8 cellular contexts compared by ENCODE assay signal in the genomic region with DNA sequence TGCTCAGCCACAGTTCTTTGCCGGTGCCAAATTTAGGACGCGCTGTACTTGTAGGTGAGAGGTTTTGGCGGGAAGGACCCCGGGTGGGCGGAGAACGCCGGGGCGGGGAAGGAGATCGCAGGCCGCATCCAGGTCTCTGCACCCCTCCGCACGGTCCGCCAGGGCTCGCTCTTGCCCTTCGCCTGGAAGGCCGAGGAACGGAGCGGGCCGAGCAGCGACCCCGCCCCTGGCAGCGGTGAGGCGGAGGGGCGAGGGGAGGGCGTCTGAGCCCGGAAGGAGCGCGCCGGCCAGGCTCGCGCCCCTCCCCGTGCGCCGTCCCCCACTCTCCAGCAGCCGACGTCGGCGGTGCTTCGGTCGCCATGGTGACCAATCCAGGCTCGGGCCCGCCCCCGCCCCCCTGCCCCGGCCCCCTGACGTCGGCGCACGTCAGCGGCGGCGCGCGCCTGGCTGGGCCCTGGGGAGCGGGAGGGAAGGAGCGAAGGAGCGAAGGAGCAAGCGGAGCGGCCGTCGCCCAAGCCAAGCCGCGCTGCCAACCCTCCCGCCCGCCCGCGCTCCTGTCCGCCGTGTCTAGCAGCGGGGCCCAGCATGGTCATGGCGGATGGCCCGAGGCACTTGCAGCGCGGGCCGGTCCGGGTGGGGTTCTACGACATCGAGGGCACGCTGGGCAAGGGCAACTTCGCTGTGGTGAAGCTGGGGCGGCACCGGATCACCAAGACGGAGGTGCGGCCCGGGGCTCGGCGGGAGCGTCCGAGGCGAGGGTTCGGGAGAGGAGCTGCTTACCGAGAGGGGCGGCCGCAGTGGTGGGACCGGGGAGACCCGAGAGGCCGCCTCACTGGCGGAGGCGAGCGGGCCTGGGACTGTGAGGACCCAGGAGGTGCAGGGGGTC. TPM values are rescaled to one million over a fixed set of nuclear protein-coding genes. Genes with fewer than 3 reads are reported as not detected.
DNase-seq lines count a peak whose midpoint lies in the region; ATAC-seq, FAIRE-seq and TF ChIP-seq lines count a peak whose summit lies in the region.

A gene (plus strand): TSS at position 471 of the 886 bp plus-strand sequence. CDS start 115 bp downstream, at position 586.

- peaks cover 24% of the 10 kb centered on the region for H3K36me3 Mint-ChIP-seq in Calu3 (ENCODE audit: insufficient read depth, unreplicated experiment)
- peaks cover 7% of the 10 kb centered on the region for H3K36me3 Mint-ChIP-seq in endothelial cell (ENCODE audit: low read depth, unreplicated experiment)
- no peaks in the 10 kb centered on the region for H3K36me3 Mint-ChIP-seq in mesothelial cell of epicardium

- intact Hi-C loops in Calu3 (cut with micrococcal nuclease; ENCODE audit: unreplicated experiment): loop anchor here (1.0 to 5.0 kb wide), 4 partner anchors 90 to 239 kb away; no protein-coding TSS in a partner anchor

- H3K27ac Mint-ChIP-seq in Calu3 (ENCODE audit: unreplicated experiment): peak within 1 kb of the TSS; percentile 95
- H3K27ac Mint-ChIP-seq in endothelial cell (ENCODE audit: unreplicated experiment): peak within 1 kb of the TSS; percentile 96
- H3K27ac Mint-ChIP-seq in mesothelial cell of epicardium: peak within 1 kb of the TSS; percentile 93

- H3K9me3 Mint-ChIP-seq in Calu3 (ENCODE audit: low read depth, unreplicated experiment) (no peaks in the 10 kb centered on the region), endothelial cell (ENCODE audit: unreplicated experiment) (no peaks in the 10 kb centered on the region), mesothelial cell of epicardium (no peaks in the 10 kb centered on the region)

- DNase-seq in Calu3: peak; percentile 93
- DNase-seq in HTR-8/SVneo (ENCODE audit: insufficient read length, low spot score): peak; percentile 98
- peak; percentile 93 for DNase-seq in NOMO-1 treated with dmso at 0.1 percent for 144 hours (lab: John Stamatoyannopoulos, UW; ENCODE audit: unreplicated experiment)
- peak; percentile 89 for DNase-seq in activated CD8-positive, alpha-beta memory T cell treated with anti-CD3 and anti-CD28 coated beads, Interleukin-2, amount 50 U/mL, for 4 hours
- peak; percentile 96 for DNase-seq in endothelial cell (ENCODE audit: low spot score)
- DNase-seq in mesothelial cell of epicardium (ENCODE audit: low spot score in 2 of 2, unreplicated experiment in 2 of 2): peak; percentile 94 to 95
- DNase-seq in stimulated activated CD8-positive, alpha-beta memory T cell treated with anti-CD3 and anti-CD28 coated beads, Interleukin-15, amount 100 ng/mL, for 48 hours (ENCODE audit: low read depth in 2 of 2): peak; percentile 88 to 89

- H3K4me1 Mint-ChIP-seq in Calu3 (ENCODE audit: low read depth, unreplicated experiment) (peaks cover 16% of the 10 kb centered on the region), endothelial cell (ENCODE audit: unreplicated experiment) (peaks cover 15% of the 10 kb centered on the region), mesothelial cell of epicardium (peaks cover 34% of the 10 kb centered on the region)

- H3K4me3 Mint-ChIP-seq in Calu3 (ENCODE audit: low read depth, unreplicated experiment) (peak within 1 kb of the TSS; percentile 97), endothelial cell (ENCODE audit: unreplicated experiment) (peak within 1 kb of the TSS; percentile 99), mesothelial cell of epicardium (peak within 1 kb of the TSS; percentile 86)

- no peaks in the 10 kb centered on the region for H3K27me3 Mint-ChIP-seq in Calu3 (ENCODE audit: unreplicated experiment)
- peaks cover 12% of the 10 kb centered on the region for H3K27me3 Mint-ChIP-seq in endothelial cell (ENCODE audit: unreplicated experiment)
- H3K27me3 Mint-ChIP-seq in mesothelial cell of epicardium (ENCODE audit: low read depth): no peaks in the 10 kb centered on the region

- peak; percentile 60 for TF ChIP-seq CTCF in Calu3 (IDR thresholded peaks at IDR 0.05; ENCODE audit: unreplicated experiment)
- TF ChIP-seq CTCF in endothelial cell (IDR thresholded peaks at IDR 0.05; ENCODE audit: unreplicated experiment): peak; percentile 68
- peak; percentile 60 for TF ChIP-seq CTCF in mesothelial cell of epicardium (IDR thresholded peaks at IDR 0.05; ENCODE audit: unreplicated experiment)

- FAIRE-seq in HTR-8/SVneo (lab: Jason Lieb, UNC): peak; percentile 100

- ATAC-seq in GM21381 (IDR thresholded peaks at IDR 0.05; ENCODE audit: unreplicated experiment): peak; percentile 86

- CTCF ChIA-PET in Calu3 (lab: Charles Lee): interaction anchor here (1.3 kb wide), 1 partner anchor 175 kb away, joined by 6 read pairs; no protein-coding TSS in a partner anchor

- BruUV-seq in Calu3 (replicated peaks; lab: Mats Ljungman, UMichigan): no TSS peak

RNA-seq across cellular contexts. Expression of the gene that starts here (rescaled TPM):
- total RNA-seq in Calu3 (2022): 10.3 and 13.9 TPM in 2 replicates
- total RNA-seq in endothelial cell (ENCODE audit: unreplicated experiment): 16.3 TPM
- 17.1 to 18.7 TPM (median 17.1 TPM) in 3 replicates for total RNA-seq in mesothelial cell of epicardium

Comparison
In these comparisons a context has a peak if more than half of its experiments do, and no peak if none do; other contexts are left out.
1. Peak in every context shown above with its lines: DNase-seq and ATAC-seq.